In genomic region chr5:30324083-30324482, GRCh38 we compare ENCODE assay signal across 21 cellular contexts.
"Had no signal": no experiment of that assay in that cellular context is flagged by ENCODE, and none has a peak within 500 bp of the region (broad histone marks: within the 10 kb centered on the region; RNA-seq: fewer than 3 reads in every experiment).

No MANE protein-coding gene starts in this region.

- H3K4me3 ChIP-seq: breast epithelium, gastroesophageal sphincter, left ventricle myocardium inferior, mucosa of descending colon, right atrium auricular region, skin epidermis, tibial artery, uterus had no signal

- H3K36me3 ChIP-seq: breast epithelium, gastroesophageal sphincter, left ventricle myocardium inferior, right atrium auricular region, tibial artery, uterus had no signal

- DNase-seq: activated CD4-positive, alpha-beta T cell treated with anti-CD3 and anti-CD28 coated beads, Interleukin-2, amount 50 U/mL, for 4 hours; activated CD4-positive, CD25-positive, alpha-beta regulatory T cell treated with anti-CD3 and anti-CD28 coated beads, Interleukin-2, amount 50 U/mL, for 72 hours; activated naive CD4-positive, alpha-beta T cell treated with Interleukin-2 at 50 U/mL for 16 hours; activated naive CD8-positive, alpha-beta T cell treated with anti-CD3 and anti-CD28 coated beads, Interleukin-2, amount 50 U/mL, for 24 hours; activated T-cell treated with anti-CD3 and anti-CD28 coated beads for 4 hours; aorta; dermis blood vessel endothelial cell; left ventricle myocardium inferior; mucosa of descending colon; naive thymus-derived CD8-positive, alpha-beta T cell; nucleus accumbens; stimulated activated CD4-positive, alpha-beta T cell treated with anti-CD3 and anti-CD28 coated beads, Interleukin-15, amount 100 ng/mL, for 24 hours; stimulated activated CD4-positive, alpha-beta T cell treated with anti-CD3 and anti-CD28 coated beads, Interleukin-4, amount 100 ng/mL, for 1 hour; stimulated activated naive B cell treated with anti-CD40 and anti-IgM and Interleukin-4, amounts not matched to agents 10 μg/mL and 1 μg/mL and 100 μg/mL, for 72 hours; tibial artery; uterus had no signal

- H3K27me3 ChIP-seq: breast epithelium, gastroesophageal sphincter, right atrium auricular region, tibial artery, uterus had no signal

- FAIRE-seq: keratinocyte had no signal

- H3K27ac ChIP-seq: breast epithelium, gastroesophageal sphincter, left ventricle myocardium inferior, right atrium auricular region, skin epidermis, tibial artery, uterus had no signal

- H3K4me1 ChIP-seq: breast epithelium, gastroesophageal sphincter, left ventricle myocardium inferior, right atrium auricular region, tibial artery, uterus had no signal
